In the genomic region with DNA sequence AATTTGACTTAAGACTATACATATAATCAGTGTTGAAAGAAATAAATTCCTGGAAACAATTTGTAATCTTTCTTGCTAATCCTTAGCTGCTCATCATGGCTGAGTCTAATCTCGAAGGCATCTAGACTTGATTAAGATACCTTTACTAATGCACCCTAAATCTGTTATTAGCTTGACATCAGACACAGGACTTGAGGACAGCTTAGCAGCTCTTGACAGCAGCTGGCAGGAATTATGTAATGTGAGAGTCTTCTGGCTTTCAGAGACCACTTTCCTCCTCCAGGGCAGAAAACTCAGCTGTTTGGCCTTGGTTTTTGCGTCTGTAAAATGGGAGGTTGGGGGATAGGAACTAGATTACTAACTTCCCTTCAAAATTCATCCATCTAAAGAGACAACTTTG, we compare ENCODE assay signal across 27 cellular contexts. TPM values are rescaled to one million over a fixed set of nuclear protein-coding genes. Genes with fewer than 3 reads are reported as not detected.
DNase-seq lines count a peak whose midpoint lies in the region; ATAC-seq, FAIRE-seq and TF ChIP-seq lines count a peak whose summit lies in the region.
"Had no signal": no experiment of that assay in that cellular context is flagged by ENCODE, and none has a peak within 500 bp of the region (broad histone marks: within the 10 kb centered on the region; RNA-seq: fewer than 3 reads in every experiment).

No MANE protein-coding gene starts in this region.

- TF ChIP-seq CTCF in D721Med (IDR thresholded peaks at IDR 0.05; ENCODE audit: insufficient read depth, missing control alignments), result no peak

- FAIRE-seq in D721Med (lab: Jason Lieb, UNC), result peak; percentile 98
- FAIRE-seq: A204.1, GM12878, GM19239, HTR-8/SVneo had no signal

- ATAC-seq in GM21447 (IDR thresholded peaks at IDR 0.05; ENCODE audit: unreplicated experiment), result no peak
- ATAC-seq: GM12878, HCT116 had no signal

- peak; percentile 13 for DNase-seq in NCI-H2171 treated with DMSO at 0.1 percent for 48 hours (lab: John Stamatoyannopoulos, UW)
- DNase-seq in NCI-H2171 (lab: John Stamatoyannopoulos, UW), result no peak
- DNase-seq in D721Med (ENCODE audit: insufficient read length, low spot score), result peak; percentile 87
- peak; percentile 98 for DNase-seq in NCI-H82 (lab: John Stamatoyannopoulos, UW)
- DNase-seq in myocyte (ENCODE audit: low read depth), result peak; percentile 28
- DNase-seq in middle frontal gyrus (ENCODE audit: extremely low spot score, low spot score), result no peak
- DNase-seq: ACHN; BE2C; C1 segment of cervical spinal cord; CD4-positive, CD25-positive, alpha-beta regulatory T cell; CD8-positive, alpha-beta memory T cell; COR-L47; DMS53; DND-41; EL; GOT3; H7; HFFc6; KBM-7 had no signal

RNA-seq across cellular contexts. Expression of a gene that starts 7.1 kb away (rescaled TPM):
- total RNA-seq in myocyte, result 0.96 and 2.3 TPM in 2 replicates
- polyA plus RNA-seq in myocyte (2012), result 5.8 TPM

RNA-seq across cellular contexts. Expression of a gene that starts 27.8 kb away (rescaled TPM):
- not detected in 2 replicates for total RNA-seq in myocyte
- not detected for polyA plus RNA-seq in myocyte (2012)
- total RNA-seq: CD4-positive, CD25-positive, alpha-beta regulatory T cell; CD8-positive, alpha-beta memory T cell; G401; GM12878; H7; HFFc6 had no signal
- polyA plus RNA-seq: CD4-positive, CD25-positive, alpha-beta regulatory T cell; CD8-positive, alpha-beta memory T cell; IgD-negative memory B cell had no signal

RNA-seq across cellular contexts. Expression of a gene that starts 39.3 kb away (rescaled TPM):
- 0.19 TPM in 1 of 2 replicates, not detected in the other for total RNA-seq in myocyte
- not detected for polyA plus RNA-seq in myocyte (2012)
- total RNA-seq: CD4-positive, CD25-positive, alpha-beta regulatory T cell; CD8-positive, alpha-beta memory T cell; G401; GM12878 had no signal
- polyA plus RNA-seq: CD4-positive, CD25-positive, alpha-beta regulatory T cell; CD8-positive, alpha-beta memory T cell; IgD-negative memory B cell had no signal

Comparison
In these comparisons a context has a peak if more than half of its experiments do, and no peak if none do; other contexts are left out.
1. DNase-seq: peak in NCI-H2171 treated with DMSO at 0.1 percent for 48 hours (single experiment), D721Med (single experiment), NCI-H82 (single experiment) and myocyte (single experiment); none in NCI-H2171 (single experiment) and middle frontal gyrus (single experiment).